ENCODE assay signal across 9 cellular contexts in genomic region chr9:105950448-105950847, GRCh38.
"Had no signal": no experiment of that assay in that cellular context is flagged by ENCODE, and none has a peak within 500 bp of the region (broad histone marks: within the 10 kb centered on the region; RNA-seq: fewer than 3 reads in every experiment).

No MANE protein-coding gene starts in this region.

- H3K27ac ChIP-seq: GM23248 had no signal

- H3K4me3 Mint-ChIP-seq: H9 had no signal

- H2AFZ ChIP-seq: GM23248 had no signal

- ATAC-seq: K562 had no signal

- H3K27ac Mint-ChIP-seq: H9 had no signal

- H3K9ac ChIP-seq: GM23248 had no signal

- DNase-seq: GM23248, GOT3, H9, HCEC 1CT, IMR-90, KG1 had no signal

- FAIRE-seq: H54, HTR-8/SVneo, K562 had no signal

- H3K4me3 ChIP-seq: GM23248, K562 had no signal
